In the genomic region with DNA sequence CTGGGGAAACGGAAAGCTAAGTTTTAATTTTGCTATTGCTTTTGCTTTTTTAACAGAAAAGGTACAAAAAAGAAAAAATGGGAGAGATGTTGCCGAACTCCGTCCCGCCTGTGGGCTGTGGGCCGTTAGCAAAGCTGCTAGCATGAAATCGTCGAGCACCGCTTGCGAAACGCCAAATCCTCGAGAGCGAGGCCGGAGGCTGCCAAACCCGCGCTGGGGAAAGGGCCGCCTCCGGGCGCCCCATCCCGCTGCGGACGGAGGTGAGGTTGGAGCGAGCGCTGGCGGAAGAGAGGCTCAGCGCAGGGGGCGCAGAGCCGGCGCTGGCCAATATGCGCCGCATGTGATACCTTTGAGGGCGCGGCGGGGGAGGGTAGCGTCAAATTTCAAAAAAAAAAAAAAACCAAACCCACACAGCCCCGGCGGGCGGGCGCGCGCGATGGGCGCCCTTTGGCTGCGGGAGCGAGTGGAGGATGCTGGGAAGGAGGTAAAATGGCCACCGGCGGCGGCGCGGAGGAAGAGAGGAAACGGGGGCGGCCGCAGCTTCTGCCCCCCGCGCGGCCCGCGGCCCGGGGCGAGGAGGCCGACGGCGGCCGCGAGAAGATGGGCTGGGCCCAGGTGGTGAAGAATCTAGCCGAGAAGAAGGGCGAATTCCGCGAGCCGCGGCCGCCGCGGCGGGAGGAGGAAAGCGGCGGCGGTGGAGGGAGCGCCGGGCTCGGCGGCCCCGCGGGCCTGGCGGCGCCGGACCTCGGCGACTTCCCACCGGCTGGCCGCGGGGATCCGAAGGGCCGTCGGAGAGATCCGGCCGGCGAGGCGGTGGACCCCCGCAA, we compare ENCODE assay signal across 8 cellular contexts. TPM values are rescaled to one million over a fixed set of nuclear protein-coding genes. Genes with fewer than 3 reads are reported as not detected.
A peak's percentile ranks its signal among the peaks of the same experiment; 100 is the strongest.
DNase-seq lines count a peak whose midpoint lies in the region; ATAC-seq and TF ChIP-seq lines count a peak whose summit lies in the region.

Gene ZCCHC3, plus strand, starts transcription at position 473 of the 827 bp plus-strand sequence. Its CDS starts 17 bp downstream, at position 490.

- peaks cover 53% of the 10 kb centered on the region for H3K4me1 Mint-ChIP-seq in activated CD4-positive, alpha-beta T cell treated with anti-CD3 and anti-CD28 coated beads, Interleukin-2, amount 10 ng/mL, durations not matched to agents 7 days and 5 days

- ATAC-seq in HG03460 (IDR thresholded peaks at IDR 0.05; ENCODE audit: unreplicated experiment) (peak; percentile 76), left lobe of liver (peak; percentile 86)

- peaks cover 42% of the 10 kb centered on the region for H3K36me3 Mint-ChIP-seq in activated CD4-positive, alpha-beta T cell treated with anti-CD3 and anti-CD28 coated beads, Interleukin-2, amount 10 ng/mL, durations not matched to agents 7 days and 5 days (ENCODE audit: low read depth)

- POLR2A ChIA-PET in activated CD4-positive, alpha-beta T cell treated with anti-CD3 and anti-CD28 coated beads, Interleukin-2, amount 10 ng/mL, durations not matched to agents 7 days and 5 days (lab: Charles Lee) = no interaction called here

- H3K4me3 Mint-ChIP-seq in activated CD4-positive, alpha-beta T cell treated with anti-CD3 and anti-CD28 coated beads, Interleukin-2, amount 10 ng/mL, durations not matched to agents 7 days and 5 days = peak within 1 kb of the TSS; percentile 98

- H3K27ac Mint-ChIP-seq in activated CD4-positive, alpha-beta T cell treated with anti-CD3 and anti-CD28 coated beads, Interleukin-2, amount 10 ng/mL, durations not matched to agents 7 days and 5 days = peak within 1 kb of the TSS; percentile 100

- no peaks in the 10 kb centered on the region for H3K27me3 Mint-ChIP-seq in activated CD4-positive, alpha-beta T cell treated with anti-CD3 and anti-CD28 coated beads, Interleukin-2, amount 10 ng/mL, durations not matched to agents 7 days and 5 days

- H3K27ac ChIP-seq in C4-2B = peak within 1 kb of the TSS; percentile 100

- CTCF ChIA-PET in activated CD4-positive, alpha-beta T cell treated with anti-CD3 and anti-CD28 coated beads, Interleukin-2, amount 10 ng/mL, durations not matched to agents 7 days and 5 days (lab: Charles Lee) = interaction anchor here (0.5 to 1.1 kb wide), 3 partner anchors 19 to 228 kb away, joined by 3 read pairs; no protein-coding TSS in a partner anchor

- H3K9me3 Mint-ChIP-seq in activated CD4-positive, alpha-beta T cell treated with anti-CD3 and anti-CD28 coated beads, Interleukin-2, amount 10 ng/mL, durations not matched to agents 7 days and 5 days = no peaks in the 10 kb centered on the region

- TF ChIP-seq CTCF in C4-2B (conservative IDR thresholded peaks at IDR 0.05) = no peak; the same call in 1 of the 2 replicates

- DNase-seq in GM19240 (ENCODE audit: insufficient read length, low spot score) = peak; percentile 70
- peak; percentile 68 for DNase-seq in NCI-H524 treated with DMSO at 0.1 percent for 48 hours (lab: John Stamatoyannopoulos, UW)
- peak; percentile 87 for DNase-seq in activated CD4-positive, alpha-beta T cell treated with anti-CD3 and anti-CD28 coated beads, Interleukin-2, amount 10 ng/mL, durations not matched to agents 7 days and 5 days
- DNase-seq in dedifferentiated amniotic fluid mesenchymal stem cell (ENCODE audit: extremely low spot score) = peak; percentile 87
- peak; percentile 93 for DNase-seq in left lobe of liver (ENCODE audit: low spot score)
- peak; percentile 80 for DNase-seq in stimulated activated CD4-positive, alpha-beta T cell treated with anti-CD3 and anti-CD28 coated beads, Interleukin-2, amount 100 ng/mL, for 4 hours (ENCODE audit: low read depth)

RNA-seq across cellular contexts. Expression of gene ZCCHC3, which starts in this region (rescaled TPM):
- 10 to 100 TPM; 26.4 to 27.1 TPM for total RNA-seq in activated CD4-positive, alpha-beta T cell treated with anti-CD3 and anti-CD28 coated beads, Interleukin-2, amount 10 ng/mL, durations not matched to agents 7 days and 5 days
- 5.6 TPM for total RNA-seq in left lobe of liver

Comparison
In these comparisons a context has a peak if more than half of its experiments do, and no peak if none do; other contexts are left out.
1. Peak in every context shown above with its lines: DNase-seq, ATAC-seq and H3K27ac ChIP-seq.